In genomic region chr4:38236503-38236902, GRCh38 we compare ENCODE assay signal across 2 cellular contexts.
TF ChIP-seq lines count a peak whose summit lies in the region.

No MANE protein-coding gene starts in this region.

TF ChIP-seq in IMR-90, 13 proteins besides CTCF, POLR2A, EP300 and RAD21:
- no peak for TF ChIP-seq CEBPB (IDR thresholded peaks at IDR 0.05; ENCODE audit: low read depth, low read length)
- TF ChIP-seq, protein P1, sequence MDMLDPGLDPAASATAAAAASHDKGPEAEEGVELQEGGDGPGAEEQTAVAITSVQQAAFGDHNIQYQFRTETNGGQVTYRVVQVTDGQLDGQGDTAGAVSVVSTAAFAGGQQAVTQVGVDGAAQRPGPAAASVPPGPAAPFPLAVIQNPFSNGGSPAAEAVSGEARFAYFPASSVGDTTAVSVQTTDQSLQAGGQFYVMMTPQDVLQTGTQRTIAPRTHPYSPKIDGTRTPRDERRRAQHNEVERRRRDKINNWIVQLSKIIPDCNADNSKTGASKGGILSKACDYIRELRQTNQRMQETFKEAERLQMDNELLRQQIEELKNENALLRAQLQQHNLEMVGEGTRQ (IDR thresholded peaks at IDR 0.05; ENCODE audit: low read depth, low read length): no peak

TF ChIP-seq in endothelial cell of umbilical vein, 7 proteins besides CTCF, POLR2A, EP300 and RAD21:
- TF ChIP-seq JUN (IDR thresholded peaks at IDR 0.05; ENCODE audit: borderline replicate concordance, insufficient read depth, insufficient read length, low read depth) (no peak), GATA2 (IDR thresholded peaks at IDR 0.05; ENCODE audit: insufficient read depth, insufficient read length, low read depth, low read length) (no peak), FOS (IDR thresholded peaks at IDR 0.05; ENCODE audit: borderline replicate concordance, insufficient read depth, low read length) (no peak), POLR2AphosphoS5 (IDR thresholded peaks at IDR 0.05; ENCODE audit: insufficient read depth, low read depth, low read length) (no peak)
